ENCODE assay signal across 1 cellular context in the genomic region with DNA sequence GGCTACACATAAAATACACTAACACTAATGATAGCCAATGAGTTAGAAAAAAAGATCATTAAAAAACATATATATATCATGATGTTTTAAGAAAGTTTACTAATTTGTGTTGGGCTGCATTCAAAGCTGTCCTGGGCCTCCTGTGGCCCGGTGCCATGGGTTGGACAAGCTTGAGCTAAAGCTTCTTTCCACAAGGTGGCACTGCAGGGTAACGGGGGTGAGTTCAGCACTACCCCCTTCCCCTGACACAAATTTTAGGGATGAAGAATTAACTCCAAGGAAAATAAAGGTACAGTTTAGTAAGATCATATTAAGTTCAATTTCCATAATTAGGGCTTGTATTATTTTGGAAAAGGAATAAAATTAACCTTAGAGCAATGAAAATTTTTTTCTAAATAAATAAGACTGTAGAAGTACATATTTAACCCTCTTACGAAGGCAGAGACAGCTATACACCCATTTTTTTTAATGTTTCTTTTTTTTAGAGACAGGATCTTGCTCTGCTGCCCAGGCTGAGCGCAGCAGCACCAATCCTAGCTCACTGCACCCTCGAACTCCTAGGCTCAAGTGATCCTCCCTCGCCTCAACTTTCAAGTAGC.
TF ChIP-seq lines count a peak whose summit lies in the region.

No MANE protein-coding gene starts in this region.

TF ChIP-seq in H1, 55 proteins besides CTCF, POLR2A, EP300 and RAD21 (continued from another document):
- no peak for TF ChIP-seq ATF2 (IDR thresholded peaks at IDR 0.05; ENCODE audit: low read length)
- TF ChIP-seq CBX5 (IDR thresholded peaks at IDR 0.05; ENCODE audit: low read depth, low read length), result no peak
- TF ChIP-seq RBBP5 (IDR thresholded peaks at IDR 0.05; ENCODE audit: borderline replicate concordance, low read depth, low read length), result no peak
- TF ChIP-seq MAX (IDR thresholded peaks at IDR 0.05), result no peak
- TF ChIP-seq SUZ12 (IDR thresholded peaks at IDR 0.05; ENCODE audit: low read length), result no peak
- no peak for TF ChIP-seq TCF12 (IDR thresholded peaks at IDR 0.05; ENCODE audit: low read depth, low read length)
- TF ChIP-seq USF2 (IDR thresholded peaks at IDR 0.05; ENCODE audit: low read length), result no peak
- TF ChIP-seq BACH1 (IDR thresholded peaks at IDR 0.05; ENCODE audit: low read length), result no peak
